ENCODE assay signal across 8 cellular contexts in the genomic region with DNA sequence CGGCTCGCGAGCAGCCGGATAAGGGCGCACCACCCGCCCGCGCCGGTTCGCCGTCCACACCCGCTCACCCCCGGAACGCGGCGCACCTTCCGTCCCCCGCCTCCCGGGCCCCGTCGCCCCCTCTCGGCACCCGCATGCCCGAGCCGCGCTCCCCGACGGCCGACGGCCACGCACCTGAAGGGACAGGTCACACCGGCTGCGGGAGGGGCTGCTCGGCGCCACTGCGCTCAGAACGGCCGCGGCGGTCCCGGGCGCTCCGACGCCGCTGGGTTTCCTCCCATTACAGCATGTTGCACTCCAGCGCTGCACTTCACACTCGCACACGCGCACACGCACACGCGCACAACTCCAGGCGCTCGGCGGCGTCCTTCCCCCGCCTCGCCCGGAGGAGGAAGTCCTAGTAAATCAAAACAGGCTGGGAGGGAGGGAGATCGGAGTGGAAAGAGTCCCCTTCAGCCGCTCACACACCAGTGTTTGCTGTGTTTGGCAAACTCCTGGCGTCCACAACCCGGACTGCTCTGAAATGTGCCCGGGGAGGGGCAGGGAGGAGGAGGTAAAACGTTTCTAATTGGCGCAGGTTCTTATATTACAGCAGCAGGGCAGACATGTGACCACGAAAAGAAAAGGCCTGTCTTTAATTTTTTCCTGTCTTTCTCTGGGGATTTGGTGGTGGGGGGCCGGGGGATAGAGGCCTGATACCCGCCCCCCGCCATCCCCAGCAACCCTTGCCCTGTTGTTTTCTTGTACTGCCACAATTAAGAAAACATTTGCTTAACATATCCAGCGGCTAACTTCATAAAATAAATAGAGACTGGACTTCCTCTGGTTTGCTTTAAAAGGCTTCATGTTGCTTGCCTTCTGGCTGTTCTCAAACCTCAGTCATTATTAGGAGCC.
A peak's percentile ranks its signal among the peaks of the same experiment; 100 is the strongest.
DNase-seq lines count a peak whose midpoint lies in the region; ATAC-seq and TF ChIP-seq lines count a peak whose summit lies in the region.

No MANE protein-coding gene starts in this region.

- H3K4me1 ChIP-seq in duodenal mucosa (ENCODE audit: control insufficient read depth in 1 of 2, insufficient read depth in 2 of 2, low read length in 2 of 2) = peaks cover 27 to 31% of the 10 kb centered on the region in 2 donors
- peaks cover 3 to 25% (median 16%) of the 10 kb centered on the region in 4 donors for H3K4me1 ChIP-seq in liver (ENCODE audit: control insufficient read depth in 4 of 4, insufficient read depth in 4 of 4, low read length in 3 of 4)

- peak; percentile 46 for DNase-seq in GM04504 (ENCODE audit: low read depth)
- peak; percentile 19 for DNase-seq in NCI-H446 treated with DMSO at 0.1 percent for 48 hours (lab: John Stamatoyannopoulos, UW)
- peak; percentile 39 to 49 for DNase-seq in activated CD4-positive, alpha-beta T cell treated with anti-CD3 and anti-CD28 coated beads, Interleukin-2, amount 50 U/mL, for 4 hours
- peak; percentile 27 for DNase-seq in stimulated activated CD4-positive, alpha-beta T cell treated with anti-CD3 and anti-CD28 coated beads, Interleukin-2, amount 100 ng/mL, for 4 hours (ENCODE audit: low read depth)

- H3K27ac ChIP-seq in duodenal mucosa (ENCODE audit: low read depth, low read length) (peak overlapping the region; percentile 85), liver (ENCODE audit: low read depth in 1 of 2, low read length in 2 of 2) (peak overlapping the region; percentile 86 to 90)

- peak; percentile 9 for TF ChIP-seq CTCF in liver (IDR thresholded peaks at IDR 0.05; ENCODE audit: low read depth, low read length, missing input control)

- 1% methylated on average over 71 of the region's 71 CpGs for WGBS in liver

- H3K9ac ChIP-seq in duodenal mucosa (ENCODE audit: low read depth in 1 of 2, low read length in 2 of 2) = peak overlapping the region; percentile 56 to 85
- H3K9ac ChIP-seq in liver (ENCODE audit: low read depth in 1 of 2, low read length in 2 of 2) = peak overlapping the region; percentile 54 to 63

- H3K36me3 ChIP-seq in duodenal mucosa (ENCODE audit: control insufficient read depth in 1 of 2, insufficient read depth in 2 of 2, low read length in 2 of 2) (no peaks in the 10 kb centered on the region), liver (ENCODE audit: control insufficient read depth in 4 of 4, insufficient read depth in 3 of 4, low read depth in 1 of 4, low read length in 3 of 4) (no peaks in the 10 kb centered on the region)

- no peaks in the 10 kb centered on the region for H3K9me3 ChIP-seq in duodenal mucosa (ENCODE audit: control insufficient read depth in 1 of 2, low read length in 2 of 2)
- H3K9me3 ChIP-seq in liver (ENCODE audit: control insufficient read depth in 4 of 4, low read length in 3 of 4) = no peaks in the 10 kb centered on the region

- peak in 1 of 2 donors; percentile 36 for TF ChIP-seq RAD21 in liver (IDR thresholded peaks at IDR 0.05)

- H3K27me3 ChIP-seq in duodenal mucosa (ENCODE audit: control insufficient read depth in 1 of 2, insufficient read depth in 2 of 2, low read length in 2 of 2) = no peaks in the 10 kb centered on the region
- H3K27me3 ChIP-seq in liver (ENCODE audit: control insufficient read depth in 4 of 4, insufficient read depth in 4 of 4, low read length in 3 of 4) = no peaks in the 10 kb centered on the region

- peak overlapping the region; percentile 82 to 93 for H3K4me3 ChIP-seq in duodenal mucosa (ENCODE audit: low read depth in 1 of 2, low read length in 2 of 2)
- peak overlapping the region; percentile 81 to 97 (median 97) for H3K4me3 ChIP-seq in liver (ENCODE audit: low read depth in 1 of 3, low read length in 3 of 3)

- ATAC-seq in HG02852 (IDR thresholded peaks at IDR 0.05; ENCODE audit: unreplicated experiment) (peak; percentile 32), GM19328 (IDR thresholded peaks at IDR 0.05; ENCODE audit: unreplicated experiment) (no peak)

TF ChIP-seq in liver, 16 proteins besides CTCF, POLR2A, EP300 and RAD21:
- TF ChIP-seq EGR1 (IDR thresholded peaks at IDR 0.05; ENCODE audit: low read depth in 2 of 2) (peak in 1 of 2 donors; percentile 36), SP1 (IDR thresholded peaks at IDR 0.05) (peak; percentile 74), FOXA2 (IDR thresholded peaks at IDR 0.05) (no peak), GABPA (IDR thresholded peaks at IDR 0.05 in 1 of 2, conservative IDR thresholded peaks at IDR 0.05 in 1 of 2) (peak in 1 of 2 donors; percentile 51), RXRA (IDR thresholded peaks at IDR 0.05) (peak; percentile 26 to 40), FOXA1 (IDR thresholded peaks at IDR 0.05) (no peak), NR2F2 (IDR thresholded peaks at IDR 0.05) (no peak), YY1 (IDR thresholded peaks at IDR 0.05) (peak; percentile 74), JUND (IDR thresholded peaks at IDR 0.05) (no peak), TAF1 (conservative IDR thresholded peaks at IDR 0.05) (peak; percentile 82), HNF4A (conservative IDR thresholded peaks at IDR 0.05) (peak; percentile 23 to 40), HNF4G (IDR thresholded peaks at IDR 0.05) (no peak)
- TF ChIP-seq, protein P1, sequence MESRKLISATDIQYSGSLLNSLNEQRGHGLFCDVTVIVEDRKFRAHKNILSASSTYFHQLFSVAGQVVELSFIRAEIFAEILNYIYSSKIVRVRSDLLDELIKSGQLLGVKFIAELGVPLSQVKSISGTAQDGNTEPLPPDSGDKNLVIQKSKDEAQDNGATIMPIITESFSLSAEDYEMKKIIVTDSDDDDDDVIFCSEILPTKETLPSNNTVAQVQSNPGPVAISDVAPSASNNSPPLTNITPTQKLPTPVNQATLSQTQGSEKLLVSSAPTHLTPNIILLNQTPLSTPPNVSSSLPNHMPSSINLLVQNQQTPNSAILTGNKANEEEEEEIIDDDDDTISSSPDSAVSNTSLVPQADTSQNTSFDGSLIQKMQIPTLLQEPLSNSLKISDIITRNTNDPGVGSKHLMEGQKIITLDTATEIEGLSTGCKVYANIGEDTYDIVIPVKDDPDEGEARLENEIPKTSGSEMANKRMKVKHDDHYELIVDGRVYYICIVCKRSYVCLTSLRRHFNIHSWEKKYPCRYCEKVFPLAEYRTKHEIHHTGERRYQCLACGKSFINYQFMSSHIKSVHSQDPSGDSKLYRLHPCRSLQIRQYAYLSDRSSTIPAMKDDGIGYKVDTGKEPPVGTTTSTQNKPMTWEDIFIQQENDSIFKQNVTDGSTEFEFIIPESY (IDR thresholded peaks at IDR 0.05) = no peak
- TF ChIP-seq, protein P2, sequence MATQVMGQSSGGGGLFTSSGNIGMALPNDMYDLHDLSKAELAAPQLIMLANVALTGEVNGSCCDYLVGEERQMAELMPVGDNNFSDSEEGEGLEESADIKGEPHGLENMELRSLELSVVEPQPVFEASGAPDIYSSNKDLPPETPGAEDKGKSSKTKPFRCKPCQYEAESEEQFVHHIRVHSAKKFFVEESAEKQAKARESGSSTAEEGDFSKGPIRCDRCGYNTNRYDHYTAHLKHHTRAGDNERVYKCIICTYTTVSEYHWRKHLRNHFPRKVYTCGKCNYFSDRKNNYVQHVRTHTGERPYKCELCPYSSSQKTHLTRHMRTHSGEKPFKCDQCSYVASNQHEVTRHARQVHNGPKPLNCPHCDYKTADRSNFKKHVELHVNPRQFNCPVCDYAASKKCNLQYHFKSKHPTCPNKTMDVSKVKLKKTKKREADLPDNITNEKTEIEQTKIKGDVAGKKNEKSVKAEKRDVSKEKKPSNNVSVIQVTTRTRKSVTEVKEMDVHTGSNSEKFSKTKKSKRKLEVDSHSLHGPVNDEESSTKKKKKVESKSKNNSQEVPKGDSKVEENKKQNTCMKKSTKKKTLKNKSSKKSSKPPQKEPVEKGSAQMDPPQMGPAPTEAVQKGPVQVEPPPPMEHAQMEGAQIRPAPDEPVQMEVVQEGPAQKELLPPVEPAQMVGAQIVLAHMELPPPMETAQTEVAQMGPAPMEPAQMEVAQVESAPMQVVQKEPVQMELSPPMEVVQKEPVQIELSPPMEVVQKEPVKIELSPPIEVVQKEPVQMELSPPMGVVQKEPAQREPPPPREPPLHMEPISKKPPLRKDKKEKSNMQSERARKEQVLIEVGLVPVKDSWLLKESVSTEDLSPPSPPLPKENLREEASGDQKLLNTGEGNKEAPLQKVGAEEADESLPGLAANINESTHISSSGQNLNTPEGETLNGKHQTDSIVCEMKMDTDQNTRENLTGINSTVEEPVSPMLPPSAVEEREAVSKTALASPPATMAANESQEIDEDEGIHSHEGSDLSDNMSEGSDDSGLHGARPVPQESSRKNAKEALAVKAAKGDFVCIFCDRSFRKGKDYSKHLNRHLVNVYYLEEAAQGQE (IDR thresholded peaks at IDR 0.05) = peak; percentile 60
- TF ChIP-seq, protein P3, sequence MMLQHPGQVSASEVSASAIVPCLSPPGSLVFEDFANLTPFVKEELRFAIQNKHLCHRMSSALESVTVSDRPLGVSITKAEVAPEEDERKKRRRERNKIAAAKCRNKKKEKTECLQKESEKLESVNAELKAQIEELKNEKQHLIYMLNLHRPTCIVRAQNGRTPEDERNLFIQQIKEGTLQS (IDR thresholded peaks at IDR 0.05) = no peak
- TF ChIP-seq, protein P4, sequence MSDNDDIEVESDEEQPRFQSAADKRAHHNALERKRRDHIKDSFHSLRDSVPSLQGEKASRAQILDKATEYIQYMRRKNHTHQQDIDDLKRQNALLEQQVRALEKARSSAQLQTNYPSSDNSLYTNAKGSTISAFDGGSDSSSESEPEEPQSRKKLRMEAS (IDR thresholded peaks at IDR 0.05) = peak; percentile 73
